Comparison of ENCODE assay signal across 8 cellular contexts in the genomic region with DNA sequence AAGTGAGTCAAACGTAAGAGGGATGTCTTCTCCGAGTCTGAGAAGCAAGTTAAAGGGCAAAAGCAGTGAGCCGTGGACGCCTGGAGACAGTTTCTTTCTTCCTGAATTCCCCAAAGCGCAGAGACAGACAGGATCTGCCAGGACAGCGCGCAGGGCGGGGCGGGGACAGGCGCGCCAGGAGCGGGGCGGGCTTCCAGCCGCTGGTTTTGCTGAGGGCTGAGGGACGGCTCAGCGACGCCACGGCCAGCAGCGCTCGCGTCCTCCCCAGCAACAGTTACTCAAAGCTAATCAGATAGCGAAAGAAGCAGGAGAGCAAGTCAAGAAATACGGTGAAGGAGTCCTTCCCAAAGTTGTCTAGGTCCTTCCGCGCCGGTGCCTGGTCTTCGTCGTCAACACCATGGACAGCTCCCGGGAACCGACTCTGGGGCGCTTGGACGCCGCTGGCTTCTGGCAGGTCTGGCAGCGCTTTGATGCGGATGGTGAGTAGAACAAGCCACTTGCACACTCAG. TPM values are rescaled to one million over a fixed set of nuclear protein-coding genes. Genes with fewer than 3 reads are reported as not detected.
DNase-seq lines count a peak whose midpoint lies in the region; ATAC-seq and TF ChIP-seq lines count a peak whose summit lies in the region.

A gene with protein sequence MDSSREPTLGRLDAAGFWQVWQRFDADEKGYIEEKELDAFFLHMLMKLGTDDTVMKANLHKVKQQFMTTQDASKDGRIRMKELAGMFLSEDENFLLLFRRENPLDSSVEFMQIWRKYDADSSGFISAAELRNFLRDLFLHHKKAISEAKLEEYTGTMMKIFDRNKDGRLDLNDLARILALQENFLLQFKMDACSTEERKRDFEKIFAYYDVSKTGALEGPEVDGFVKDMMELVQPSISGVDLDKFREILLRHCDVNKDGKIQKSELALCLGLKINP (plus strand): TSS at position 209 of the 509 bp plus-strand sequence. CDS start 189 bp downstream, at position 398.

- TF ChIP-seq CTCF in HFF-Myc (IDR thresholded peaks at IDR 0.05; ENCODE audit: low read depth, low read length, missing control alignments) = no peak
- no peak for TF ChIP-seq CTCF in coronary artery (IDR thresholded peaks at IDR 0.05)
- no peak for TF ChIP-seq CTCF in left lung (IDR thresholded peaks at IDR 0.05)

- peak; percentile 66 for DNase-seq in AG08395 (ENCODE audit: low spot score)
- peak; percentile 24 for DNase-seq in HFF-Myc (ENCODE audit: extremely low read depth, low read depth)
- DNase-seq in T-helper 9 cell = peak; percentile 20
- no peak for DNase-seq in coronary artery (ENCODE audit: low spot score)
- peak; percentile 61 to 78 for DNase-seq in left lung
- DNase-seq in stimulated activated CD4-positive, alpha-beta T cell treated with anti-CD3 and anti-CD28 coated beads, TNF-alpha, amount 100 ng/mL, for 24 hours (ENCODE audit: low read depth in 3 of 3) = peak in 2 of 3 experiments; percentile 6 to 42
- no peak for DNase-seq in NAMALWA (ENCODE audit: low spot score)
- DNase-seq in NK-92 treated with Interleukin-12 subunit alpha and Interleukin-12 subunit beta, amount 100 ng/mL, for 24 hours (lab: John Stamatoyannopoulos, UW) = no peak

- no peak within 1 kb of the TSS for H3K4me3 ChIP-seq in HFF-Myc (replicated peaks; ENCODE audit: low read depth, low read length)
- H3K4me3 ChIP-seq in coronary artery = peak within 1 kb of the TSS; percentile 31
- no peak within 1 kb of the TSS for H3K4me3 ChIP-seq in left lung

- H3K9me3 ChIP-seq in left lung = no peaks in the 10 kb centered on the region

- no peaks in the 10 kb centered on the region for H3K4me1 ChIP-seq in left lung

- H3K27me3 ChIP-seq in left lung = peaks cover 10 to 74% of the 10 kb centered on the region in 2 donors

- peak; percentile 96 for ATAC-seq in left lung

- no peak within 1 kb of the TSS for H3K27ac ChIP-seq in coronary artery
- H3K27ac ChIP-seq in left lung = no peak within 1 kb of the TSS

- intact Hi-C loops in left lung (cut with DNase I) = no loop called here

- no peaks in the 10 kb centered on the region for H3K36me3 ChIP-seq in left lung

RNA-seq across cellular contexts. Expression of the gene that starts here (rescaled TPM):
- total RNA-seq in left lung = not detected

Comparison
In these comparisons a context has a peak if more than half of its experiments do, and no peak if none do; other contexts are left out.
1. Peak in DNase-seq and ATAC-seq in left lung; RNA of the gene not detected or under 1 TPM.
2. DNase-seq: peak in AG08395 (single experiment), HFF-Myc (single experiment), T-helper 9 cell (single experiment) and stimulated activated CD4-positive, alpha-beta T cell treated with anti-CD3 and anti-CD28 coated beads, TNF-alpha, amount 100 ng/mL, for 24 hours (2 of 3); none in coronary artery (single experiment), NAMALWA (single experiment) and NK-92 treated with Interleukin-12 subunit alpha and Interleukin-12 subunit beta, amount 100 ng/mL, for 24 hours (single experiment).